In the genomic region with DNA sequence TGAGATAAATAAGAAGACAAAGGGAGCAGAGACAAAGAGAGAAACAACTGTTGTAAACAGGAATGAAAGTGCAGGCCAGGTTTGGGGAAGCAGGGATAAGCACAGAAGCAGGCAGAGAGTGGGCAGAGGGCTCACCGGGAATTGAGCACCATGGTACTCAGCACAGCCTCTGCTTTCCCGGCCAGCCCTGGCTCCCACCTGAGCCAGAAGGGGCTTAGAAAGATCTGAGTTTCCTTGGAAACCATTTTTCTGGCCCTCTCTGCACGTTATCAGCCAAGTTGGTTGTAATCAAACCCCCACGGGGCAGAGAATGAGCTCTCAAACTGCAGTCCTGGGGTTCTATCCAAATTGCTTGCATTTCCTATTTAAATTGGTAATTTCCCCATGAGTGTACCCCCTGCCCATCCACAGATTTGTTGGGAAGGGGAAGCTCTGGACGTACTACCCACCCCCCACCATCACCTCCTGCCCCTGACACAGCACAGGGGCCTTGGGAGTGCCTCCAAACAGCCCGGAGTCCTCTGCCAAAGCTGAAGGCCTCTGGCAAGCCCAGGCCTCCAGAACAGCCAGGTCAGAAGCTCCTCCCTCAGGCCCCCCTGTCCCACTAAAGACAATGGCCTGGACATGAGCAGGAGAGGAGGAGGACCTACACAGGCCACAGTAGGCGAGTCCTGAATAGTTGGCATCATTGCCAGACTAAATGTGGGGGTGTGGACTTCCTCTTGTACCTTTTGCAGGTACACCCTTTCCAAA, we compare ENCODE assay signal across 2 cellular contexts.
TF ChIP-seq lines count a peak whose summit lies in the region.

No MANE protein-coding gene starts in this region.

TF ChIP-seq in HEK293, 187 proteins besides CTCF, POLR2A, EP300 and RAD21:
- no peak for TF ChIP-seq SCRT2 (tag by site-specific recombination; IDR thresholded peaks at IDR 0.05)
- no peak for TF ChIP-seq KLF9 (tag by site-specific recombination; IDR thresholded peaks at IDR 0.05; ENCODE audit: low read depth)
- TF ChIP-seq ZNF202 (tag by site-specific recombination; IDR thresholded peaks at IDR 0.05; ENCODE audit: borderline replicate concordance): no peak
- TF ChIP-seq ZNF274 (IDR thresholded peaks at IDR 0.05; ENCODE audit: low read length): no peak
- no peak for TF ChIP-seq ZNF274 (tag by site-specific recombination; IDR thresholded peaks at IDR 0.05; ENCODE audit: borderline replicate concordance)
- TF ChIP-seq ZNF391 (tag by site-specific recombination; IDR thresholded peaks at IDR 0.05; ENCODE audit: borderline replicate concordance, low read depth): no peak
- TF ChIP-seq PRDM10 (tag by site-specific recombination; IDR thresholded peaks at IDR 0.05): 0 out of 2 replicates have a peak, but pooled peaks have one; percentile 19

TF ChIP-seq in H1, 55 proteins besides CTCF, POLR2A, EP300 and RAD21:
- TF ChIP-seq CREB1 (IDR thresholded peaks at IDR 0.05) (no peak), RFX5 (IDR thresholded peaks at IDR 0.05; ENCODE audit: borderline replicate concordance, low read depth, low read length) (no peak), RNF2 (IDR thresholded peaks at IDR 0.05; ENCODE audit: borderline replicate concordance, low read depth, low read length, missing control alignments, poor library complexity, severe bottlenecking) (no peak), SUZ12 (IDR thresholded peaks at IDR 0.05; ENCODE audit: low read length) (no peak), CHD1 (IDR thresholded peaks at IDR 0.05; ENCODE audit: low read depth, low read length) (no peak), ASH2L (IDR thresholded peaks at IDR 0.05; ENCODE audit: low read length) (no peak), KDM4A (IDR thresholded peaks at IDR 0.05; ENCODE audit: low read depth, low read length, severe bottlenecking) (no peak), JUN (IDR thresholded peaks at IDR 0.05; ENCODE audit: low read depth, low read length) (no peak), MAX (IDR thresholded peaks at IDR 0.05) (no peak), RBBP5 (IDR thresholded peaks at IDR 0.05; ENCODE audit: borderline replicate concordance, low read depth, low read length) (no peak), TAF1 (IDR thresholded peaks at IDR 0.05; ENCODE audit: low read depth, low read length) (no peak), EZH2 (IDR thresholded peaks at IDR 0.05; ENCODE audit: low read depth, low read length, severe bottlenecking) (no peak), BRCA1 (IDR thresholded peaks at IDR 0.05; ENCODE audit: low read depth, low read length) (no peak), SP1 (IDR thresholded peaks at IDR 0.05; ENCODE audit: low read depth, low read length) (no peak), SIRT6 (IDR thresholded peaks at IDR 0.05; ENCODE audit: low read length) (no peak), KDM1A (IDR thresholded peaks at IDR 0.05; ENCODE audit: borderline replicate concordance, low read length) (no peak), HDAC2 (IDR thresholded peaks at IDR 0.05; ENCODE audit: borderline replicate concordance in 1 of 2, low read depth in 2 of 2, low read length in 2 of 2) (no peak), SAP30 (IDR thresholded peaks at IDR 0.05; ENCODE audit: insufficient read depth, insufficient replicate concordance, low read length) (no peak)
- TF ChIP-seq, protein P1, sequence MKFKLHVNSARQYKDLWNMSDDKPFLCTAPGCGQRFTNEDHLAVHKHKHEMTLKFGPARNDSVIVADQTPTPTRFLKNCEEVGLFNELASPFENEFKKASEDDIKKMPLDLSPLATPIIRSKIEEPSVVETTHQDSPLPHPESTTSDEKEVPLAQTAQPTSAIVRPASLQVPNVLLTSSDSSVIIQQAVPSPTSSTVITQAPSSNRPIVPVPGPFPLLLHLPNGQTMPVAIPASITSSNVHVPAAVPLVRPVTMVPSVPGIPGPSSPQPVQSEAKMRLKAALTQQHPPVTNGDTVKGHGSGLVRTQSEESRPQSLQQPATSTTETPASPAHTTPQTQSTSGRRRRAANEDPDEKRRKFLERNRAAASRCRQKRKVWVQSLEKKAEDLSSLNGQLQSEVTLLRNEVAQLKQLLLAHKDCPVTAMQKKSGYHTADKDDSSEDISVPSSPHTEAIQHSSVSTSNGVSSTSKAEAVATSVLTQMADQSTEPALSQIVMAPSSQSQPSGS (IDR thresholded peaks at IDR 0.05; ENCODE audit: low read length): no peak
